ENCODE assay signal across 3 cellular contexts in the genomic region with DNA sequence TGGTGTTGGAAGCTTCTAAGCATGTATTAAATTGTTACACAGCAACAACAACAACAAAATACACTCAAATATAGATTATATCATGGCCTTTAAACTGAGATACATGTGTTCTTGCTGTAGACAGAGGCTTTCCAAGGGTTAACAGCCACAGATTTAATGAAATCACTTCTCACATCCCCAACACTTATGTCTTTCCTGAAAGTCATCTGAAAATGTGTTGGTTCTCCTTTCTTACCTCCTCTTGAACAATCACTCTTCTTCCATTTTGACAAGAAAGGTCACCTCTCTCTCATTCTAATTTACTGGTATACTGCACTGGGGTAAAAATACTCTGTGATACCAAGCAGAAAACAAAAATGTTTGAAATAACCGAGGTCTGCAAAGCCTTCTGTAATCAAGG.
"Had no signal": no experiment of that assay in that cellular context is flagged by ENCODE, and none has a peak within 500 bp of the region (broad histone marks: within the 10 kb centered on the region; RNA-seq: fewer than 3 reads in every experiment).

No MANE protein-coding gene starts in this region.

- ATAC-seq: GM12878 had no signal

- H3K4me3 ChIP-seq: GM12878 had no signal

- DNase-seq: GDM1, GF-D8 had no signal
